In genomic region chr14:89767861-89768268, GRCh38 we compare ENCODE assay signal across 8 cellular contexts.
A peak's percentile ranks its signal among the peaks of the same experiment; 100 is the strongest.
DNase-seq lines count a peak whose midpoint lies in the region; ATAC-seq and TF ChIP-seq lines count a peak whose summit lies in the region.

No MANE protein-coding gene starts in this region.

- TF ChIP-seq CTCF in Calu3 (IDR thresholded peaks at IDR 0.05; ENCODE audit: unreplicated experiment) (no peak), HL-60 (IDR thresholded peaks at IDR 0.05; ENCODE audit: insufficient read depth, low read length) (peak; percentile 66)

- H3K4me1 ChIP-seq in right cardiac atrium (ENCODE audit: control insufficient read depth, insufficient read depth, low read length): no peaks in the 10 kb centered on the region

- no peak overlapping the region for H3K4me3 Mint-ChIP-seq in Calu3 (ENCODE audit: low read depth, unreplicated experiment)
- H3K4me3 Mint-ChIP-seq in activated naive CD8-positive, alpha-beta T cell: peak overlapping the region; percentile 58

- 33% methylated on average over 4 of the region's 4 CpGs for WGBS in right cardiac atrium

- CTCF ChIA-PET in Calu3 (lab: Charles Lee): no interaction called here

- H3K9me3 Mint-ChIP-seq in Calu3 (ENCODE audit: low read depth, unreplicated experiment): no peaks in the 10 kb centered on the region
- H3K9me3 Mint-ChIP-seq in activated naive CD8-positive, alpha-beta T cell (ENCODE audit: low read depth): no peaks in the 10 kb centered on the region

- intact Hi-C loops in Calu3 (cut with micrococcal nuclease; ENCODE audit: unreplicated experiment) (loop anchor here (1.0 kb wide), 1 partner anchor 728 kb away; no protein-coding TSS in a partner anchor), right cardiac atrium (cut with DNase I) (loop anchor here in 1 of 4 donors (10.0 kb wide), 1 partner anchor 733 kb away; no protein-coding TSS in a partner anchor)

- no peaks in the 10 kb centered on the region for H3K36me3 Mint-ChIP-seq in Calu3 (ENCODE audit: insufficient read depth, unreplicated experiment)
- H3K36me3 Mint-ChIP-seq in activated naive CD8-positive, alpha-beta T cell: peaks cover 4% of the 10 kb centered on the region

- no peaks in the 10 kb centered on the region for H3K9me3 ChIP-seq in right cardiac atrium (ENCODE audit: control insufficient read depth, low read length)

- H3K27ac Mint-ChIP-seq in Calu3 (ENCODE audit: unreplicated experiment): no peak overlapping the region
- H3K27ac Mint-ChIP-seq in activated naive CD8-positive, alpha-beta T cell: peak overlapping the region; percentile 94

- no peaks in the 10 kb centered on the region for H3K4me1 Mint-ChIP-seq in Calu3 (ENCODE audit: low read depth, unreplicated experiment)
- peaks cover 47% of the 10 kb centered on the region for H3K4me1 Mint-ChIP-seq in activated naive CD8-positive, alpha-beta T cell (ENCODE audit: low read depth)

- ATAC-seq in GM21360 (IDR thresholded peaks at IDR 0.05; ENCODE audit: unreplicated experiment) (peak; percentile 75), right cardiac atrium (peak; percentile 47 to 73)

- peak; percentile 25 for DNase-seq in Calu3
- DNase-seq in HL-60 (ENCODE audit: low read depth in 1 of 2, low spot score in 1 of 2): peak in 1 of 2 experiments; percentile 70
- DNase-seq in SK-N-DZ (ENCODE audit: low spot score): peak; percentile 51
- DNase-seq in right cardiac atrium: no peak
- peak; percentile 24 to 56 for DNase-seq in stimulated activated CD4-positive, alpha-beta T cell treated with anti-CD3 and anti-CD28 coated beads, Interleukin-1b, Interleukin-23, amount 100 ng/mL, for 4 hours (ENCODE audit: low read depth in 2 of 2)
- DNase-seq in epidermal melanocyte (ENCODE audit: insufficient read length, low spot score): no peak

- H3K4me3 ChIP-seq in HL-60 (replicated peaks; ENCODE audit: insufficient read depth, low read length) (no peak overlapping the region), right cardiac atrium (ENCODE audit: low read length) (no peak overlapping the region)

- BruUV-seq in Calu3 (replicated peaks; lab: Mats Ljungman, UMichigan): no TSS peak

- H3K27ac ChIP-seq in HL-60 (replicated peaks): no peak overlapping the region
- H3K27ac ChIP-seq in right cardiac atrium (ENCODE audit: low read length): no peak overlapping the region

- H3K27me3 Mint-ChIP-seq in Calu3 (ENCODE audit: unreplicated experiment): no peaks in the 10 kb centered on the region
- no peaks in the 10 kb centered on the region for H3K27me3 Mint-ChIP-seq in activated naive CD8-positive, alpha-beta T cell

- H3K27me3 ChIP-seq in HL-60 (ENCODE audit: insufficient read depth, poor library complexity, severe bottlenecking) (no peaks in the 10 kb centered on the region), right cardiac atrium (ENCODE audit: control insufficient read depth, insufficient read depth) (no peaks in the 10 kb centered on the region)

Comparison
In these comparisons a context has a peak if more than half of its experiments do, and no peak if none do; other contexts are left out.
1. DNase-seq: peak in Calu3 (single experiment), SK-N-DZ (single experiment) and stimulated activated CD4-positive, alpha-beta T cell treated with anti-CD3 and anti-CD28 coated beads, Interleukin-1b, Interleukin-23, amount 100 ng/mL, for 4 hours (2 of 2); none in right cardiac atrium (0 of 3) and epidermal melanocyte (single experiment).